35 cellular contexts compared by ENCODE assay signal in genomic region chr1:169884616-169885015, GRCh38.
"Had no signal": no experiment of that assay in that cellular context is flagged by ENCODE, and none has a peak within 500 bp of the region (broad histone marks: within the 10 kb centered on the region; RNA-seq: fewer than 3 reads in every experiment).

No MANE protein-coding gene starts in this region.

- H3K27me3 ChIP-seq: adrenal gland, body of pancreas, breast epithelium had no signal

- H2AFZ ChIP-seq: PC-9 had no signal

- H3K9me3 ChIP-seq: adrenal gland, body of pancreas, breast epithelium had no signal

- H3K27ac Mint-ChIP-seq: activated CD4-positive, alpha-beta memory T cell treated with anti-CD3 and anti-CD28 coated beads, Interleukin-2, amount 10 ng/mL, durations not matched to agents 7 days and 5 days; activated naive CD4-positive, alpha-beta T cell treated with anti-CD3 and anti-CD28 coated beads for 36 hours; activated naive CD4-positive, alpha-beta T cell treated with anti-CD3 and anti-CD28 coated beads, Interleukin-2, amount 50 U/mL, for 72 hours; activated T-cell treated with anti-CD3 and anti-CD28 coated beads, Interleukin-2, amount 50 U/mL, for 24 hours; activated T-helper 2 cell treated with anti-CD3 and anti-CD28 coated beads, Interferon-gamma antibody, Interleukin-2, Interleukin-4, amounts not matched to agents 10 μg/mL and 5 μg/mL and 100 μg/mL, durations not matched to agents 14 hours and 24 hours and 36 hours had no signal

- DNase-seq: activated CD4-positive, alpha-beta memory T cell treated with anti-CD3 and anti-CD28 coated beads, Interleukin-2, amount 10 ng/mL, durations not matched to agents 7 days and 5 days; activated CD4-positive, alpha-beta T cell treated with anti-CD3 and anti-CD28 coated beads for 1 hour; activated CD4-positive, alpha-beta T cell treated with anti-CD3 and anti-CD28 coated beads for 48 hours; activated CD4-positive, CD25-positive, alpha-beta regulatory T cell; activated gamma-delta T cell treated with Interleukin-2 at 50 U/mL for 16 hours; activated naive CD4-positive, alpha-beta T cell treated with anti-CD3 and anti-CD28 coated beads for 36 hours; activated T-cell treated with anti-CD3 and anti-CD28 coated beads, Interleukin-2, amount 50 U/mL, for 24 hours; adrenal gland; body of pancreas; caudate nucleus; NCI-H1092 treated with DMSO at 0.1 percent for 48 hours; NCI-H1417; NCI-H146; NCI-H187; NCI-H2029 treated with DMSO at 0.1 percent for 48 hours; NCI-H2107; NCI-H2171; NCI-H510A; NCI-H526; NCI-H748 treated with DMSO at 0.1 percent for 48 hours; NK-92 treated with Interleukin-12 subunit alpha and Interleukin-12 subunit beta, amount 100 ng/mL, for 24 hours; Right ventricle myocardium superior; SW 1271; T-helper 1 cell; T-helper 2 cell; T-helper 9 cell; WERI-Rb-1 had no signal

- ATAC-seq: activated naive CD4-positive, alpha-beta T cell treated with anti-CD3 and anti-CD28 coated beads, Interleukin-2, amount 50 U/mL, for 72 hours; body of pancreas had no signal

- H3K27ac ChIP-seq: adrenal gland, body of pancreas, breast epithelium, KMS-11, PC-9, RWPE1, WERI-Rb-1 had no signal

- H3K36me3 ChIP-seq: breast epithelium, WERI-Rb-1 had no signal

- H3K9me3 Mint-ChIP-seq: activated CD4-positive, alpha-beta memory T cell treated with anti-CD3 and anti-CD28 coated beads, Interleukin-2, amount 10 ng/mL, durations not matched to agents 7 days and 5 days; activated naive CD4-positive, alpha-beta T cell treated with anti-CD3 and anti-CD28 coated beads for 36 hours; activated naive CD4-positive, alpha-beta T cell treated with anti-CD3 and anti-CD28 coated beads, Interleukin-2, amount 50 U/mL, for 72 hours; activated T-cell treated with anti-CD3 and anti-CD28 coated beads, Interleukin-2, amount 50 U/mL, for 24 hours; activated T-helper 2 cell treated with anti-CD3 and anti-CD28 coated beads, Interferon-gamma antibody, Interleukin-2, Interleukin-4, amounts not matched to agents 10 μg/mL and 5 μg/mL and 100 μg/mL, durations not matched to agents 14 hours and 24 hours and 36 hours had no signal

- H3K4me2 ChIP-seq: PC-9 had no signal

- H3K4me3 ChIP-seq: adrenal gland, body of pancreas, breast epithelium, PC-9 had no signal

- H3K27me3 Mint-ChIP-seq: activated CD4-positive, alpha-beta memory T cell treated with anti-CD3 and anti-CD28 coated beads, Interleukin-2, amount 10 ng/mL, durations not matched to agents 7 days and 5 days; activated T-cell treated with anti-CD3 and anti-CD28 coated beads, Interleukin-2, amount 50 U/mL, for 24 hours had no signal

- H3K4me3 Mint-ChIP-seq: activated CD4-positive, alpha-beta memory T cell treated with anti-CD3 and anti-CD28 coated beads, Interleukin-2, amount 10 ng/mL, durations not matched to agents 7 days and 5 days; activated naive CD4-positive, alpha-beta T cell treated with anti-CD3 and anti-CD28 coated beads for 36 hours; activated T-cell treated with anti-CD3 and anti-CD28 coated beads, Interleukin-2, amount 50 U/mL, for 24 hours had no signal

- FAIRE-seq: astrocyte, RCC 7860 had no signal
